In the genomic region with DNA sequence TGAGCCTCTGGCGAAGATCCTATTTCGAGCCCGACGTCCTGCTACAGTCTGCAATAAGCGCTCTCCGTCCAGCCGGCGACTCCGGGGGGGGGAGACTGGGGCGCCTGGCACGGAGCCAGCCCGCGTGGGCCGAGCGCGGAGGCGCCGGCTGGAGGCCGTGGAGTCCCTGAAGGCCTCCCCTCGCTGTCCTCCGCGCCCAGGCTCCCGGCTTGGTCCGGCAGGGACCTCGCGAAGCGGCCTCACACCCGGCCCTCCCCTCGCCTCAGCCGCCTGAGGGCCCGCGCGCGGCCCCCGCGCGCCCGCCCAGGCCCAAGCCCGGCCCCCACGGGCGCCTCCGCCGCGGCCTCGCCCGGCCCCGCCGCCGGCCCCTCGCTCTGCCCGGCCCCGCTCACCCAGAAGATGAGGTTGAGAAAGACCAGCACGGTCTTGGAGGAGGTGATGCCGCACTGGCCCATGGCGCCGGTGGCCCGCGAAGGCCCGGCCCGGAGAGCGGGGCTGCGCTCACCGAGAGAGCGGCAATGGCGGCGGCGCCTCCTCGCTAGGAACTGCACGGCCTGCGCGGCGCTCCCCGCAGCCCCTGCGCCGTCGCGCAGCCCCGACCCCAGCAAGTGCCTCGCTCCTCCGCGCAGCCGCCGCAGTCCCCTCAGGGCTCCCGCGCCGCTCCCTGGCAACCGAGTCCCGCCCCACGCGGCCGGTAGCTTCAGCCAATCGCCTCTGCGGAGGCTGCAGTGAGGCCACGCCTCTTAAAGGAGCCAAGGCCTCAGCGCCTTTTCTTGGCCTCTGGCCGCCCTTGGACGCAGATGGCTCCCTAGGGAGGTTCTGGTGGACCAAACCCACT, we compare ENCODE assay signal across 8 cellular contexts. TPM values are rescaled to one million over a fixed set of nuclear protein-coding genes. Genes with fewer than 3 reads are reported as not detected.
A peak's percentile ranks its signal among the peaks of the same experiment; 100 is the strongest.
DNase-seq lines count a peak whose midpoint lies in the region; ATAC-seq, FAIRE-seq and TF ChIP-seq lines count a peak whose summit lies in the region.

A gene (minus strand): TSS at position 610 of the 838 bp plus-strand sequence. CDS start 155 bp downstream, at position 455.

- peaks cover 26% of the 10 kb centered on the region for H3K4me1 Mint-ChIP-seq in activated CD8-positive, alpha-beta memory T cell treated with anti-CD3 and anti-CD28 coated beads, Interleukin-2, amount 10 ng/mL, durations not matched to agents 7 days and 5 days

- in situ Hi-C loops in Caki2 (cut with HindIII; ENCODE audit: low pct_unique_long_range_greater_than_20kb, low sequenced_read_pairs) = loop anchor here (25.0 kb wide), 1 partner anchor 467 kb away; no protein-coding TSS in a partner anchor

- H3K27me3 ChIP-seq in HUES48 (ENCODE audit: control insufficient read depth, insufficient read depth, low read length) = peaks cover 4% of the 10 kb centered on the region
- H3K27me3 ChIP-seq in NT2/D1 (ENCODE audit: insufficient read depth, insufficient read length) = peaks cover 2% of the 10 kb centered on the region
- H3K27me3 ChIP-seq in H1 (replicated peaks in 1 of 4; ENCODE audit: control insufficient read depth in 3 of 4, extremely low read depth in 1 of 4, insufficient read depth in 3 of 4, low read length in 3 of 4) = peaks cover 0 to 2% (median 0%) of the 10 kb centered on the region in 4 experiments; a peak in 1 of 7 replicates
- peaks cover 0 to 4% of the 10 kb centered on the region in 2 experiments for H3K27me3 ChIP-seq in mesenchymal stem cell (ENCODE audit: control insufficient read depth in 1 of 2, insufficient read depth in 1 of 2, low read length in 2 of 2)

- H4K5ac ChIP-seq in H1 (ENCODE audit: insufficient read length, low read depth, low read length) = peak within 1 kb of the TSS; percentile 68

- peak within 1 kb of the TSS; percentile 74 to 75 for H3K4me2 ChIP-seq in H1 (ENCODE audit: insufficient read depth in 1 of 2, low read depth in 2 of 2, low read length in 2 of 2)
- peak within 1 kb of the TSS; percentile 66 for H3K4me2 ChIP-seq in mesenchymal stem cell (ENCODE audit: low read length, poor library complexity, severe bottlenecking)

- CTCF ChIA-PET in activated CD8-positive, alpha-beta memory T cell treated with anti-CD3 and anti-CD28 coated beads, Interleukin-2, amount 10 ng/mL, durations not matched to agents 7 days and 5 days (lab: Charles Lee) = interaction anchor here (0.9 to 1.0 kb wide), 3 partner anchors 10 to 840 kb away, joined by 3 to 4 read pairs (median 3); no protein-coding TSS in a partner anchor
- CTCF ChIA-PET in H1 (lab: Charles Lee; ENCODE audit: partially characterized antibody) = no interaction called here

- H3K9ac ChIP-seq in HUES48 (ENCODE audit: low read depth, low read length) (peak within 1 kb of the TSS; percentile 84), NT2/D1 (ENCODE audit: insufficient read length, low read depth) (peak within 1 kb of the TSS; percentile 94), H1 (replicated peaks in 1 of 4; ENCODE audit: extremely low read depth in 1 of 4, low read depth in 3 of 4, low read length in 3 of 4) (peak within 1 kb of the TSS; percentile 68 to 94 (median 78)), mesenchymal stem cell (ENCODE audit: low read length) (peak within 1 kb of the TSS; percentile 93)

- POLR2A ChIA-PET in H1 (lab: Charles Lee; ENCODE audit: partially characterized antibody) = interaction anchor here (0.7 to 1.2 kb wide), 13 partner anchors 9 to 468 kb away, joined by 3 to 6 read pairs (median 4); a partner anchor contains a TSS

- TF ChIP-seq RAD21 in H1 (IDR thresholded peaks at IDR 0.05 in 1 of 2, conservative IDR thresholded peaks at IDR 0.05 in 1 of 2; ENCODE audit: low read depth in 2 of 2, low read length in 2 of 2) = no peak

- no peak within 1 kb of the TSS for H3K14ac ChIP-seq in H1 (ENCODE audit: insufficient read length)
- peak within 1 kb of the TSS in 1 of 2 experiments; percentile 88 for H3K14ac ChIP-seq in mesenchymal stem cell (ENCODE audit: low read length in 2 of 2)

- peaks cover 0 to 43% of the 10 kb centered on the region in 2 experiments; a peak in 2 of 4 replicates for H3K79me2 ChIP-seq in H1 (ENCODE audit: control insufficient read depth in 1 of 2, insufficient read depth in 2 of 2, low read length in 2 of 2)

- H4K8ac ChIP-seq in H1 (ENCODE audit: extremely low read depth, insufficient read depth, low read length) = peak within 1 kb of the TSS; percentile 84; the same call in 1 of the 2 replicates
- H4K8ac ChIP-seq in mesenchymal stem cell (ENCODE audit: low read length) = peak within 1 kb of the TSS; percentile 94

- H3K79me1 ChIP-seq in H1 (ENCODE audit: low read depth, low read length) (peaks cover 3% of the 10 kb centered on the region; the same call in 1 of the 2 replicates), mesenchymal stem cell (replicated peaks; ENCODE audit: low read length, poor library complexity, severe bottlenecking) (no peaks in the 10 kb centered on the region)

- H3K27ac ChIP-seq in HUES48 (ENCODE audit: low read depth, low read length) (peak within 1 kb of the TSS; percentile 77), H1 (ENCODE audit: low read depth, low read length) (peak within 1 kb of the TSS; percentile 80; the same call in 1 of the 2 replicates), mesenchymal stem cell (ENCODE audit: low read length, poor library complexity, severe bottlenecking) (peak within 1 kb of the TSS; percentile 58)

- H3K4ac ChIP-seq in H1 (replicated peaks; ENCODE audit: insufficient read length, low read depth, low read length) (no peak within 1 kb of the TSS), mesenchymal stem cell (ENCODE audit: low read depth in 1 of 2, low read length in 2 of 2) (peak within 1 kb of the TSS; percentile 77 to 95)

- H3K36me3 ChIP-seq in HUES48 (ENCODE audit: control insufficient read depth, insufficient read depth, low read length) = peaks cover 9% of the 10 kb centered on the region; the same call in 1 of the 2 replicates
- peaks cover 19% of the 10 kb centered on the region for H3K36me3 ChIP-seq in NT2/D1 (ENCODE audit: insufficient read depth, insufficient read length, low read length)
- no peaks in the 10 kb centered on the region for H3K36me3 ChIP-seq in H1 (ENCODE audit: control insufficient read depth in 2 of 4, insufficient read depth in 4 of 4, low read length in 3 of 4)
- H3K36me3 ChIP-seq in mesenchymal stem cell (ENCODE audit: control insufficient read depth in 1 of 2, insufficient read depth in 2 of 2, low read depth in 1 of 2, low read length in 2 of 2) = peaks cover 0 to 6% of the 10 kb centered on the region in 2 experiments

- H3K23me2 ChIP-seq in H1 (ENCODE audit: low read depth, low read length) = peaks cover 6% of the 10 kb centered on the region

- H3K18ac ChIP-seq in H1 (ENCODE audit: extremely low read depth, low read length) = peak within 1 kb of the TSS; percentile 78
- H3K18ac ChIP-seq in mesenchymal stem cell (ENCODE audit: low read depth in 1 of 2, low read length in 2 of 2) = peak within 1 kb of the TSS; percentile 88 to 91

- TF ChIP-seq EP300 in H1 (IDR thresholded peaks at IDR 0.05; ENCODE audit: borderline replicate concordance in 1 of 2, low read depth in 2 of 2, low read length in 2 of 2) = no peak

- H3K23ac ChIP-seq in H1 (ENCODE audit: insufficient read length) (no peak within 1 kb of the TSS), mesenchymal stem cell (ENCODE audit: low read length in 2 of 2) (peak within 1 kb of the TSS in 1 of 2 experiments; percentile 67)

- H2BK12ac ChIP-seq in H1 (ENCODE audit: low read depth, low read length) = no peak within 1 kb of the TSS
- peak within 1 kb of the TSS; percentile 45 to 76 for H2BK12ac ChIP-seq in mesenchymal stem cell (ENCODE audit: low read length in 2 of 2)

- H2BK15ac ChIP-seq in H1 (ENCODE audit: low read length) = no peak within 1 kb of the TSS
- H2BK15ac ChIP-seq in mesenchymal stem cell (ENCODE audit: low read depth, poor library complexity, severe bottlenecking) = peak within 1 kb of the TSS; percentile 56

- FAIRE-seq in H1 (lab: Jason Lieb, UNC) = no peak

- H4K20me1 ChIP-seq in H1 (replicated peaks in 1 of 2; ENCODE audit: control insufficient read depth in 1 of 2, insufficient read depth in 2 of 2, low read length in 2 of 2) = peaks cover 6 to 8% of the 10 kb centered on the region in 2 experiments

- TF ChIP-seq CTCF in H1 (IDR thresholded peaks at IDR 0.05; ENCODE audit: control extremely low read depth in 1 of 3, insufficient read depth in 1 of 3, low read depth in 1 of 3, low read length in 3 of 3) = no peak

- H3K9me3 Mint-ChIP-seq in activated CD8-positive, alpha-beta memory T cell treated with anti-CD3 and anti-CD28 coated beads, Interleukin-2, amount 10 ng/mL, durations not matched to agents 7 days and 5 days (ENCODE audit: low read depth) = no peaks in the 10 kb centered on the region

- H2BK20ac ChIP-seq in H1 (ENCODE audit: low read length) = no peak within 1 kb of the TSS

- peak within 1 kb of the TSS; percentile 76 for H3K4me3 Mint-ChIP-seq in activated CD8-positive, alpha-beta memory T cell treated with anti-CD3 and anti-CD28 coated beads, Interleukin-2, amount 10 ng/mL, durations not matched to agents 7 days and 5 days

- H2AK5ac ChIP-seq in H1 (ENCODE audit: low read depth, low read length) (no peak within 1 kb of the TSS), mesenchymal stem cell (ENCODE audit: low read length, severe bottlenecking) (no peak within 1 kb of the TSS)

- no peaks in the 10 kb centered on the region for H3K9me3 ChIP-seq in HUES48 (ENCODE audit: control insufficient read depth, insufficient read depth, low read length)
- H3K9me3 ChIP-seq in NT2/D1 (ENCODE audit: insufficient read depth, low read length) = no peaks in the 10 kb centered on the region
- no peaks in the 10 kb centered on the region for H3K9me3 ChIP-seq in H1 (ENCODE audit: insufficient read depth in 2 of 2, low read depth in 1 of 2, low read length in 1 of 2)
- H3K9me3 ChIP-seq in mesenchymal stem cell (ENCODE audit: control insufficient read depth, low read length) = no peaks in the 10 kb centered on the region

- H3K4me3 ChIP-seq in HUES48 (ENCODE audit: low read depth, low read length) (peak within 1 kb of the TSS; percentile 78), NT2/D1 (ENCODE audit: insufficient read length, low read depth) (peak within 1 kb of the TSS; percentile 80), H1 (ENCODE audit: extremely low read depth in 1 of 4, insufficient read depth in 2 of 4, low read depth in 3 of 4, low read length in 4 of 4) (peak within 1 kb of the TSS; percentile 72 to 90 (median 78)), mesenchymal stem cell (ENCODE audit: insufficient read depth in 1 of 2, low read depth in 1 of 2, low read length in 2 of 2) (peak within 1 kb of the TSS; percentile 87 to 92)

- H3K27me3 Mint-ChIP-seq in activated CD8-positive, alpha-beta memory T cell treated with anti-CD3 and anti-CD28 coated beads, Interleukin-2, amount 10 ng/mL, durations not matched to agents 7 days and 5 days = peaks cover 9% of the 10 kb centered on the region

- H3K27ac Mint-ChIP-seq in activated CD8-positive, alpha-beta memory T cell treated with anti-CD3 and anti-CD28 coated beads, Interleukin-2, amount 10 ng/mL, durations not matched to agents 7 days and 5 days = peak within 1 kb of the TSS; percentile 48

- DNase-seq in Caki2 (ENCODE audit: low read depth) = peak; percentile 84
- DNase-seq in NT2/D1 (ENCODE audit: low read depth, low spot score) = peak; percentile 91
- DNase-seq in activated CD8-positive, alpha-beta memory T cell treated with anti-CD3 and anti-CD28 coated beads, Interleukin-2, amount 10 ng/mL, durations not matched to agents 7 days and 5 days = peak; percentile 94
- DNase-seq in H1 (ENCODE audit: low read depth in 1 of 2, low spot score in 2 of 2) = peak; percentile 79 to 94
- DNase-seq in mesenchymal stem cell = peak; percentile 94
- DNase-seq in stimulated activated CD8-positive, alpha-beta memory T cell treated with anti-CD3 and anti-CD28 coated beads, Interleukin-12 subunit alpha, Interleukin-12 subunit beta, amount 100 ng/mL, for 24 hours (ENCODE audit: extremely low read depth) = peak; percentile 82

- TF ChIP-seq POLR2A in H1 (IDR thresholded peaks at IDR 0.05; ENCODE audit: control extremely low read depth in 1 of 2, low read depth in 2 of 2, low read length in 2 of 2) = peak; percentile 90

- 3% methylated on average over 34 of the region's 97 CpGs; no CpG with 5 or more reads in 1 of the 2 experiments for WGBS in H1 (ENCODE audit: extremely low coverage in 1 of 2, insufficient coverage in 1 of 2, insufficient read length in 1 of 2, insufficient replicate concordance in 2 of 2, low coverage in 1 of 2, low lambda C conversion rate in 2 of 2, missing lambda C conversion rate in 1 of 2), 2 experiments
- under 1% methylated on average over 73 of the region's 97 CpGs for WGBS in mesenchymal stem cell

- no peak within 1 kb of the TSS for H4K91ac ChIP-seq in H1 (replicated peaks; ENCODE audit: insufficient read length, low read length)
- peak within 1 kb of the TSS; percentile 84 for H4K91ac ChIP-seq in mesenchymal stem cell (ENCODE audit: low read length)

- no peak within 1 kb of the TSS for H3K56ac ChIP-seq in H1 (replicated peaks; ENCODE audit: insufficient read length, low read depth, low read length)

- H2AFZ ChIP-seq in H1 (ENCODE audit: low read length) (peak within 1 kb of the TSS; percentile 96), mesenchymal stem cell (ENCODE audit: low read depth, low read length) (peak within 1 kb of the TSS; percentile 80)

- no peak within 1 kb of the TSS for H2BK120ac ChIP-seq in H1 (replicated peaks; ENCODE audit: low read depth, low read length)
- H2BK120ac ChIP-seq in mesenchymal stem cell (ENCODE audit: low read depth, low read length) = peak within 1 kb of the TSS; percentile 80

- H3K4me1 ChIP-seq in HUES48 (ENCODE audit: control insufficient read depth, insufficient read depth, low read length) (peaks cover 12% of the 10 kb centered on the region), NT2/D1 (ENCODE audit: insufficient read depth, insufficient read length) (no peaks in the 10 kb centered on the region), H1 (replicated peaks in 1 of 4; ENCODE audit: control insufficient read depth in 3 of 4, insufficient read depth in 4 of 4, low read length in 3 of 4) (peaks cover 0 to 10% (median 4%) of the 10 kb centered on the region in 4 experiments; a peak in 5 of 7 replicates), mesenchymal stem cell (ENCODE audit: control insufficient read depth, insufficient read depth, low read depth, low read length) (peaks cover 2% of the 10 kb centered on the region)

- ATAC-seq in GM21423 (IDR thresholded peaks at IDR 0.05; ENCODE audit: unreplicated experiment) = peak; percentile 86
- peak; percentile 99 for ATAC-seq in activated CD8-positive, alpha-beta memory T cell treated with anti-CD3 and anti-CD28 coated beads, Interleukin-2, amount 10 ng/mL, durations not matched to agents 7 days and 5 days

- peaks cover 2% of the 10 kb centered on the region for H3K36me3 Mint-ChIP-seq in activated CD8-positive, alpha-beta memory T cell treated with anti-CD3 and anti-CD28 coated beads, Interleukin-2, amount 10 ng/mL, durations not matched to agents 7 days and 5 days

- H2BK5ac ChIP-seq in H1 (ENCODE audit: low read depth, low read length) (no peak within 1 kb of the TSS), mesenchymal stem cell (ENCODE audit: low read depth, low read length, poor library complexity, severe bottlenecking) (peak within 1 kb of the TSS; percentile 69)

RNA-seq across cellular contexts. Expression of the gene that starts here (rescaled TPM):
- 271 and 282 TPM in 2 replicates for total RNA-seq in Caki2 (2014; rRNA removed; shearing (Covaris generic); ENCODE audit: low replicate concordance)
- 10 to 100 TPM; 20.9 to 29.4 TPM for total RNA-seq in activated CD8-positive, alpha-beta memory T cell treated with anti-CD3 and anti-CD28 coated beads, Interleukin-2, amount 10 ng/mL, durations not matched to agents 7 days and 5 days
- total RNA-seq in H1 (2021; fragmentation: NEBNext Ultra II Directional; extraction: Animal tissue kit (Norgen Biotek cat#: 25700)) = 107 and 112 TPM in 2 replicates
- 172 and 238 TPM in 2 replicates for polyA plus RNA-seq in H1 (2011; rRNA removed)
- polyA plus RNA-seq in H1 (2011; cell fraction: cytosol; rRNA removed) = 185 TPM
- polyA plus RNA-seq in H1 (2011; cell fraction: nucleus; rRNA removed) = 71.9 TPM
- 145 to 155 TPM (median 153 TPM) in 4 replicates for polyA plus RNA-seq in H1 (2012, experiment 1 of 2)
- polyA plus RNA-seq in H1 (2012, experiment 2 of 2) = 35.1 TPM
- polyA plus RNA-seq in H1 (2013, experiment 1 of 2) = 119 TPM
- 154 TPM for polyA plus RNA-seq in H1 (2013, experiment 2 of 2)
- polyA minus RNA-seq in H1 (2011; rRNA and poly(A)+ RNA removed) = 197 and 215 TPM in 2 replicates
- 77.6 TPM for polyA minus RNA-seq in H1 (2011; cell fraction: cytosol; rRNA and poly(A)+ RNA removed)
- polyA minus RNA-seq in H1 (2011; cell fraction: nucleus; rRNA and poly(A)+ RNA removed) = 44.1 TPM
- polyA plus RNA-seq in mesenchymal stem cell (2013, experiment 1 of 2) = 226 TPM
- polyA plus RNA-seq in mesenchymal stem cell (2013, experiment 2 of 2) = 236 TPM

Comparison
In these comparisons a context has a peak if more than half of its experiments do, and no peak if none do; other contexts are left out.
1. Peak in every context shown above with its lines: DNase-seq, ATAC-seq, H3K4me3 ChIP-seq and H3K27ac ChIP-seq.